Comparison of ENCODE assay signal across 1 cellular context in the genomic region with DNA sequence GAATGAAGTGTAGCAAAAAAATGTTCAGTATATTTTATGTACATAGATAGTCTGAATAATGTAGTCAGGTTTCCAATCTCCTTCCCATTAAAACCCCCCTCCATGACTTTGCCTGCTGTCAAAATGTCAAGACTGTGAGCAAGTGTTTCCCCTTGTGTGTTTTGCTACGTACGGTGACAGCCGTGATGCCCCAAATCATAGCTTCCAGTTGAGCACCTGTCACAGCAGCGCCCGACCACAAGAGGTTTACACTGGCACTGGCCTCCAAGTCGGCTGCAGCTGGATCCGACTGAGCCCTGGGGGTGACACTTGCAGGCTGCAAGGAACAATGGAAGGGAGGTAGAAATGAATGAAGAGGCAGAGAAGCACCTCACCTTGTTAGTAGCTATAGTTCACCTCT.
TF ChIP-seq lines count a peak whose summit lies in the region.

No MANE protein-coding gene starts in this region.

TF ChIP-seq in IMR-90, 13 proteins besides CTCF, POLR2A, EP300 and RAD21 (continued from another document):
- TF ChIP-seq, protein P1, sequence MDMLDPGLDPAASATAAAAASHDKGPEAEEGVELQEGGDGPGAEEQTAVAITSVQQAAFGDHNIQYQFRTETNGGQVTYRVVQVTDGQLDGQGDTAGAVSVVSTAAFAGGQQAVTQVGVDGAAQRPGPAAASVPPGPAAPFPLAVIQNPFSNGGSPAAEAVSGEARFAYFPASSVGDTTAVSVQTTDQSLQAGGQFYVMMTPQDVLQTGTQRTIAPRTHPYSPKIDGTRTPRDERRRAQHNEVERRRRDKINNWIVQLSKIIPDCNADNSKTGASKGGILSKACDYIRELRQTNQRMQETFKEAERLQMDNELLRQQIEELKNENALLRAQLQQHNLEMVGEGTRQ (IDR thresholded peaks at IDR 0.05; ENCODE audit: low read depth, low read length): no peak
